2 cellular contexts compared by ENCODE assay signal in the genomic region with DNA sequence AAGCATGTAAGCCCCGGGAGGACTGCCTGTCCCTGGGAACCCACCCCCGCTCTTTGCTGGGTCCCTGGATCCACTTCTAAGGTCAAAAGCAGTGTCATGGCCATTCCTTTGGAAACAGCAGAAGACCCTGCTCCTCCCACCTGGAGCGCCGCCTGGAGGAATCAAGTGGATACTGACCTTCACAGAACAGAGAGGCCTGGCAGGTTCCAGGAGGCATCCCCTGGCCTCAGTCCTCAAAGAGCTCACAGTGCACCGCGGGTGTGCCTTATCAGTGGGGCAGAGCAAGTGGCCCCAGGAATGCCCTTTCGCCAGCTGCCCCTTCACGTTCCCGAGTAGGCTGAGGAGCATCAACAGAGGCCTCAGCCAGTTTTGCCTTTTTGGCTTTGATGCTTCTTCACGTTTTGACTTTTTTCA.
A peak's percentile ranks its signal among the peaks of the same experiment; 100 is the strongest.
TF ChIP-seq lines count a peak whose summit lies in the region.

No MANE protein-coding gene starts in this region.

TF ChIP-seq in K562, 482 proteins besides CTCF, POLR2A, EP300 and RAD21:
- TF ChIP-seq YY1 (IDR thresholded peaks at IDR 0.05; ENCODE audit: borderline replicate concordance in 1 of 3, control insufficient read depth in 1 of 3, extremely low read depth in 1 of 3, insufficient read depth in 3 of 3, insufficient read length in 1 of 3, insufficient replicate concordance in 2 of 3, low read depth in 1 of 3, low read length in 2 of 3) = peak in 1 of 3 experiments; percentile 24
- TF ChIP-seq STAG1 (CRISPR knock-in tag; IDR thresholded peaks at IDR 0.05; ENCODE audit: borderline replicate concordance) = peak; percentile 36; the same call in 1 of the 2 replicates
- TF ChIP-seq ZNF224 (CRISPR knock-in tag; IDR thresholded peaks at IDR 0.05) = no peak
- no peak for TF ChIP-seq RAD51 (IDR thresholded peaks at IDR 0.05; ENCODE audit: borderline replicate concordance, low read depth)
- TF ChIP-seq HDAC2 (IDR thresholded peaks at IDR 0.05) = no peak
- TF ChIP-seq CBX2 (IDR thresholded peaks at IDR 0.05; ENCODE audit: insufficient read depth, low read length, poor library complexity, severe bottlenecking) = no peak
- TF ChIP-seq ZBTB7A (IDR thresholded peaks at IDR 0.05; ENCODE audit: borderline replicate concordance, control insufficient read depth, low read depth, low read length) = peak; percentile 59; the same call in 1 of the 2 replicates
- TF ChIP-seq SMC3 (conservative IDR thresholded peaks at IDR 0.05; ENCODE audit: insufficient read depth, low read depth, low read length) = 0 out of 2 replicates have a peak, but pooled peaks have one; percentile 8

TF ChIP-seq in neural cell, 6 proteins besides CTCF, POLR2A, EP300 and RAD21:
- TF ChIP-seq REST (IDR thresholded peaks at IDR 0.05; ENCODE audit: borderline replicate concordance) = no peak
- no peak for TF ChIP-seq MXI1 (conservative IDR thresholded peaks at IDR 0.05; ENCODE audit: poor library complexity, severe bottlenecking)
- TF ChIP-seq POLR2AphosphoS5 (IDR thresholded peaks at IDR 0.05) = no peak
- TF ChIP-seq SMC3 (conservative IDR thresholded peaks at IDR 0.05; ENCODE audit: poor library complexity) = no peak
- TF ChIP-seq TAF1 (IDR thresholded peaks at IDR 0.05; ENCODE audit: low read depth) = no peak
- TF ChIP-seq EZH2 (IDR thresholded peaks at IDR 0.05; ENCODE audit: borderline replicate concordance, insufficient read depth, low read length, poor library complexity, severe bottlenecking) = no peak
TF ChIP-seq in neural cell: peak in this region for 0.
